ENCODE assay signal across 18 cellular contexts in the genomic region with DNA sequence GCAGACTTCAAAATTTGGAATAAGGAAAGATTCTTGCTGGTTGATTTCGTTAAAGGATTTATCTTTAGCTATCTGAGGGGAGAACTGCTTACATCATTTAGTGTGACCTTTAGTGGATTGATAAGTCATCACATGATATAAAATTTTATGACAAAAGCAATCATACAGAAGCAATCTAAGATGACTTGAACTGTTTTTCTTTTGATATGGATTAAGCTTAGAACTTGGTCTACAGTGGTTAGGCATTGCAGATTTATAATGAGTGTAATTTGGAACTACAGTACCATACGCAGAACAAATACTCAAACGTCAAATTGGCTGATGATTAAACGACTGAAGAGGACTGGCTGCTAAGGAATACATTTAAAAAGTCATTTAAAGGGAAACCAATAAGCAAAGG.
DNase-seq lines count a peak whose midpoint lies in the region; ATAC-seq, FAIRE-seq and TF ChIP-seq lines count a peak whose summit lies in the region.
"Had no signal": no experiment of that assay in that cellular context is flagged by ENCODE, and none has a peak within 500 bp of the region (broad histone marks: within the 10 kb centered on the region; RNA-seq: fewer than 3 reads in every experiment).

No MANE protein-coding gene starts in this region.

- no peak for DNase-seq in left lung
- peak; percentile 54 for DNase-seq in retinal pigment epithelial cell (ENCODE audit: low read depth)
- DNase-seq in epidermal melanocyte (ENCODE audit: insufficient read length, low spot score) = no peak
- DNase-seq in activated CD4-positive, alpha-beta T cell treated with anti-CD3 and anti-CD28 coated beads for 48 hours = no peak
- no peak for DNase-seq in NOMO-1 treated with dmso at 0.1 percent for 144 hours (lab: John Stamatoyannopoulos, UW; ENCODE audit: unreplicated experiment)
- DNase-seq: 8988T; Calu3; CD8-positive, alpha-beta T cell; DMS79 treated with DMSO at 0.1 percent for 48 hours; GM23248; HCEC 1CT; HFFc6 had no signal

- peak; percentile 45 for ATAC-seq in left lung
- ATAC-seq in HG02798 (IDR thresholded peaks at IDR 0.05; ENCODE audit: poor library complexity, unreplicated experiment) = no peak
- ATAC-seq: CD8-positive, alpha-beta T cell; GM12878; HepG2 had no signal

- FAIRE-seq in G401.6 (lab: Jason Lieb, UNC) = peak; percentile 54
- peak; percentile 77 for FAIRE-seq in colon (lab: Jason Lieb, UNC)
- FAIRE-seq: GM12878, HepG2 had no signal

- H3K9me3 ChIP-seq in left lung = no peaks in the 10 kb centered on the region
- H3K9me3 ChIP-seq: BLaER1 treated with 17β-estradiol and CSF1 and Interleukin-3, amounts not matched to agents 10 nM and 100 nM had no signal

- no peaks in the 10 kb centered on the region for H3K36me3 ChIP-seq in left lung
- H3K36me3 ChIP-seq: BLaER1 treated with 17β-estradiol and CSF1 and Interleukin-3, amounts not matched to agents 10 nM and 100 nM had no signal

- peaks cover 5% of the 10 kb centered on the region in 2 donors for H3K4me1 ChIP-seq in left lung

- intact Hi-C loops in left lung (cut with DNase I) = no loop called here

- no peak overlapping the region for H3K4me3 ChIP-seq in left lung
- no peak overlapping the region for H3K4me3 ChIP-seq in retinal pigment epithelial cell (ENCODE audit: low read length)
- H3K4me3 ChIP-seq: BLaER1 treated with 17β-estradiol and CSF1 and Interleukin-3, amounts not matched to agents 10 nM and 100 nM; GM12878; GM23248 had no signal

- no peak overlapping the region for H3K27ac ChIP-seq in left lung
- H3K27ac ChIP-seq: BLaER1 treated with 17β-estradiol and CSF1 and Interleukin-3, amounts not matched to agents 10 nM and 100 nM; GM23248 had no signal

- H3K27me3 ChIP-seq in left lung = no peaks in the 10 kb centered on the region
- H3K27me3 ChIP-seq: BLaER1 treated with 17β-estradiol and CSF1 and Interleukin-3, amounts not matched to agents 10 nM and 100 nM had no signal

- TF ChIP-seq CTCF in left lung (IDR thresholded peaks at IDR 0.05) (no peak), retinal pigment epithelial cell (conservative IDR thresholded peaks at IDR 0.05; ENCODE audit: low read depth, low read length) (no peak)
